Comparison of ENCODE assay signal across 19 cellular contexts in genomic region chr4:78533854-78534253, GRCh38. TPM values are rescaled to one million over a fixed set of nuclear protein-coding genes. Genes with fewer than 3 reads are reported as not detected.
DNase-seq lines count a peak whose midpoint lies in the region; FAIRE-seq and TF ChIP-seq lines count a peak whose summit lies in the region.
"Had no signal": no experiment of that assay in that cellular context is flagged by ENCODE, and none has a peak within 500 bp of the region (broad histone marks: within the 10 kb centered on the region; RNA-seq: fewer than 3 reads in every experiment).

No MANE protein-coding gene starts in this region.

- BruUV-seq in Calu3 (replicated peaks; lab: Mats Ljungman, UMichigan) (TSS peak; percentile 92), A673 (replicated peaks; lab: Mats Ljungman, UMichigan) (no TSS peak)

- H3K79me2 ChIP-seq in astrocyte (ENCODE audit: insufficient read depth, low read length) (no peaks in the 10 kb centered on the region), hepatocyte (no peaks in the 10 kb centered on the region)

- POLR2A ChIA-PET in A673 (lab: Charles Lee; ENCODE audit: low non-redundant PET) = no interaction called here

- H3K4me2 ChIP-seq in astrocyte (ENCODE audit: low read length) (no peak overlapping the region), hepatocyte (no peak overlapping the region)

- H3K36me3 Mint-ChIP-seq in Calu3 (ENCODE audit: insufficient read depth, unreplicated experiment) (peaks cover 24% of the 10 kb centered on the region), astrocyte (ENCODE audit: low read depth, unreplicated experiment) (peaks cover 5% of the 10 kb centered on the region), progenitor cell of endocrine pancreas (ENCODE audit: insufficient read depth) (peaks cover 30% of the 10 kb centered on the region), osteocyte (ENCODE audit: unreplicated experiment) (no peaks in the 10 kb centered on the region)

- no peak for TF ChIP-seq POLR2A in lower leg skin (IDR thresholded peaks at IDR 0.05)

- H3K9me3 Mint-ChIP-seq in Calu3 (ENCODE audit: low read depth, unreplicated experiment) = no peaks in the 10 kb centered on the region
- peaks cover 6% of the 10 kb centered on the region for H3K9me3 Mint-ChIP-seq in astrocyte (ENCODE audit: unreplicated experiment)
- peaks cover 6% of the 10 kb centered on the region for H3K9me3 Mint-ChIP-seq in progenitor cell of endocrine pancreas (ENCODE audit: low read depth)
- H3K9me3 Mint-ChIP-seq in osteocyte (ENCODE audit: unreplicated experiment) = peaks cover 4% of the 10 kb centered on the region

- no peaks in the 10 kb centered on the region for H3K9me2 ChIP-seq in hepatocyte (replicated peaks; ENCODE audit: insufficient read depth)

- H3K27ac ChIP-seq in astrocyte (ENCODE audit: low read depth, low read length) (no peak overlapping the region), hepatocyte (peak overlapping the region; percentile 6), A673 (ENCODE audit: low read depth, low read length, poor library complexity, severe bottlenecking) (no peak overlapping the region)
- H3K27ac ChIP-seq: RWPE1, SJCRH30 had no signal

- no peak overlapping the region for H2AFZ ChIP-seq in astrocyte (ENCODE audit: low read depth, low read length)
- no peak overlapping the region for H2AFZ ChIP-seq in hepatocyte

- DNase-seq in Calu3 = no peak
- DNase-seq in astrocyte (ENCODE audit: low read depth) = no peak
- no peak for DNase-seq in hepatocyte (ENCODE audit: low spot score)
- no peak for DNase-seq in progenitor cell of endocrine pancreas (ENCODE audit: low spot score, unreplicated experiment)
- DNase-seq in A673 (ENCODE audit: low spot score) = no peak
- no peak for DNase-seq in NCI-H526 treated with DMSO at 0.1 percent for 48 hours (lab: John Stamatoyannopoulos, UW)
- DNase-seq in lower leg skin (ENCODE audit: low spot score in 2 of 2) = no peak
- DNase-seq in osteocyte (ENCODE audit: extremely low spot score, unreplicated experiment) = no peak
- DNase-seq: GF-D8, H7, Karpas-422, MM.1S, NCI-H1105 treated with DMSO at 0.1 percent for 48 hours, NCI-H187, NCI-H345, OCI-M1 had no signal

- no peaks in the 10 kb centered on the region for H3K27me3 Mint-ChIP-seq in Calu3 (ENCODE audit: unreplicated experiment)
- no peaks in the 10 kb centered on the region for H3K27me3 Mint-ChIP-seq in astrocyte (ENCODE audit: low read depth, unreplicated experiment)
- no peaks in the 10 kb centered on the region for H3K27me3 Mint-ChIP-seq in progenitor cell of endocrine pancreas
- no peaks in the 10 kb centered on the region for H3K27me3 Mint-ChIP-seq in osteocyte (ENCODE audit: unreplicated experiment)

- no peak overlapping the region for H3K4me3 ChIP-seq in astrocyte (ENCODE audit: insufficient read depth, low read depth, low read length)
- no peak overlapping the region for H3K4me3 ChIP-seq in hepatocyte
- no peak overlapping the region for H3K4me3 ChIP-seq in A673 (ENCODE audit: low read depth, low read length, poor library complexity, severe bottlenecking)
- no peak overlapping the region for H3K4me3 ChIP-seq in lower leg skin (ENCODE audit: low read depth, poor library complexity, severe bottlenecking)
- H3K4me3 ChIP-seq: SJCRH30 had no signal

- H3K4me1 Mint-ChIP-seq in Calu3 (ENCODE audit: low read depth, unreplicated experiment) = peaks cover 52% of the 10 kb centered on the region
- H3K4me1 Mint-ChIP-seq in astrocyte (ENCODE audit: low read depth, unreplicated experiment) = no peaks in the 10 kb centered on the region
- peaks cover 13% of the 10 kb centered on the region for H3K4me1 Mint-ChIP-seq in progenitor cell of endocrine pancreas (ENCODE audit: low read depth)
- no peaks in the 10 kb centered on the region for H3K4me1 Mint-ChIP-seq in osteocyte (ENCODE audit: unreplicated experiment)

- H4K20me1 ChIP-seq in astrocyte (ENCODE audit: insufficient read depth, low read length) (no peaks in the 10 kb centered on the region), hepatocyte (ENCODE audit: insufficient read depth, poor library complexity, severe bottlenecking) (no peaks in the 10 kb centered on the region)

- FAIRE-seq in astrocyte (lab: Jason Lieb, UNC) = no peak
- FAIRE-seq: GM12892 had no signal

- peak overlapping the region; percentile 37 for H3K9ac ChIP-seq in astrocyte (ENCODE audit: low read length)

- WGBS in hepatocyte (ENCODE audit: low lambda C conversion rate, missing lambda C conversion rate) = 85% methylated on average over 5 of the region's 5 CpGs
- WGBS in lower leg skin, 2 donors = 75 to 76% methylated on average over 5 of the region's 5 CpGs

- CTCF ChIA-PET in Calu3 (lab: Charles Lee) = interaction anchor here (0.6 to 1.5 kb wide), 6 partner anchors 9 to 35 kb away, joined by 3 to 8 read pairs (median 4); partner anchors contain the start of gene ANXA3
- CTCF ChIA-PET in A673 (lab: Charles Lee) = no interaction called here

- H3K27ac Mint-ChIP-seq in Calu3 (ENCODE audit: unreplicated experiment) (peak overlapping the region; percentile 100), astrocyte (ENCODE audit: unreplicated experiment) (peak overlapping the region; percentile 9), progenitor cell of endocrine pancreas (peak overlapping the region; percentile 93), osteocyte (ENCODE audit: unreplicated experiment) (no peak overlapping the region)

- H3K9me3 ChIP-seq in astrocyte (ENCODE audit: insufficient read depth, low read depth, low read length) (no peaks in the 10 kb centered on the region), hepatocyte (ENCODE audit: low read depth) (no peaks in the 10 kb centered on the region), A673 (ENCODE audit: low read depth, low read length, poor library complexity, severe bottlenecking) (no peaks in the 10 kb centered on the region)

- H3K4me1 ChIP-seq in astrocyte (ENCODE audit: insufficient read depth, low read length) = peaks cover 13% of the 10 kb centered on the region
- no peaks in the 10 kb centered on the region for H3K4me1 ChIP-seq in hepatocyte (ENCODE audit: insufficient read depth)
- no peaks in the 10 kb centered on the region for H3K4me1 ChIP-seq in A673 (ENCODE audit: insufficient read depth, low read length, poor library complexity, severe bottlenecking)

- H3K27me3 ChIP-seq in astrocyte (ENCODE audit: insufficient read depth, low read length) (no peaks in the 10 kb centered on the region), hepatocyte (no peaks in the 10 kb centered on the region), A673 (replicated peaks; ENCODE audit: insufficient read depth, low read depth, low read length, poor library complexity) (no peaks in the 10 kb centered on the region)
- H3K27me3 ChIP-seq: SJCRH30 had no signal

- H3K4me3 Mint-ChIP-seq in Calu3 (ENCODE audit: low read depth, unreplicated experiment) = peak overlapping the region; percentile 9
- H3K4me3 Mint-ChIP-seq in astrocyte (ENCODE audit: unreplicated experiment) = no peak overlapping the region
- H3K4me3 Mint-ChIP-seq in progenitor cell of endocrine pancreas (ENCODE audit: low read depth) = no peak overlapping the region
- H3K4me3 Mint-ChIP-seq in osteocyte (ENCODE audit: unreplicated experiment) = no peak overlapping the region

- H3K36me3 ChIP-seq in astrocyte (ENCODE audit: insufficient read depth, low read length) = no peaks in the 10 kb centered on the region
- no peaks in the 10 kb centered on the region for H3K36me3 ChIP-seq in hepatocyte (replicated peaks; ENCODE audit: insufficient read depth, low read depth)
- no peaks in the 10 kb centered on the region for H3K36me3 ChIP-seq in A673 (ENCODE audit: insufficient read depth, low read length, poor library complexity, severe bottlenecking)

- TF ChIP-seq CTCF in Calu3 (IDR thresholded peaks at IDR 0.05; ENCODE audit: unreplicated experiment) (no peak), astrocyte (IDR thresholded peaks at IDR 0.05; ENCODE audit: insufficient read depth, low read depth, low read length) (no peak), hepatocyte (IDR thresholded peaks at IDR 0.05; ENCODE audit: poor library complexity) (no peak), progenitor cell of endocrine pancreas (IDR thresholded peaks at IDR 0.05; ENCODE audit: unreplicated experiment) (no peak), A673 (conservative IDR thresholded peaks at IDR 0.05; ENCODE audit: low read depth, low read length) (no peak), lower leg skin (IDR thresholded peaks at IDR 0.05) (no peak), osteocyte (IDR thresholded peaks at IDR 0.05) (no peak)

- intact Hi-C loops in Calu3 (cut with micrococcal nuclease; ENCODE audit: unreplicated experiment) (loop anchor here (1.0 to 5.0 kb wide), 3 partner anchors 18 to 477 kb away; partner anchors contain the start of gene FRAS1), A673 (cut with micrococcal nuclease; ENCODE audit: unreplicated experiment) (no loop called here), lower leg skin (cut with DNase I; ENCODE audit: low total_unique reads) (no loop called here)

RNA-seq across cellular contexts. Expression of gene ANXA3, which starts 17.7 kb away (rescaled TPM):
- total RNA-seq in Calu3 (2022) (158 and 188 TPM in 2 replicates), astrocyte (43.0 and 68.7 TPM in 2 replicates), hepatocyte (194 and 218 TPM in 2 replicates), progenitor cell of endocrine pancreas (108 and 123 TPM in 2 replicates), A673 (2021) (0.86 TPM in 1 of 2 replicates, not detected in the other), lower leg skin (10 to 100 TPM; 13.5 to 34.3 (median 21.2) TPM), osteocyte (0.97 and 1.0 TPM in 2 replicates)
- polyA plus RNA-seq in hepatocyte = 198 and 201 TPM in 2 replicates
